11 cellular contexts compared by ENCODE assay signal in genomic region chrX:71702853-71703252, GRCh38. TPM values are rescaled to one million over a fixed set of nuclear protein-coding genes. Genes with fewer than 3 reads are reported as not detected.
A peak's percentile ranks its signal among the peaks of the same experiment; 100 is the strongest.
DNase-seq lines count a peak whose midpoint lies in the region; ATAC-seq and TF ChIP-seq lines count a peak whose summit lies in the region.
"Not testable (repeated sequence)": the region's sequence is repeated elsewhere in the genome, so short reads cannot be mapped to it uniquely, and the experiment has no call there.
"Had no signal": no experiment of that assay in that cellular context is flagged by ENCODE, and none has a peak within 500 bp of the region (broad histone marks: within the 10 kb centered on the region; RNA-seq: fewer than 3 reads in every experiment).

No MANE protein-coding gene starts in this region.

- H3K27me3 Mint-ChIP-seq in CD4-positive, alpha-beta T cell; activated CD4-positive, alpha-beta T cell treated with anti-CD3 and anti-CD28 coated beads for 36 hours: not testable (repeated sequence)

- ATAC-seq in CD4-positive, alpha-beta T cell (ENCODE audit: poor library complexity), result peak; percentile 34
- ATAC-seq in GM18868 (IDR thresholded peaks at IDR 0.05; ENCODE audit: unreplicated experiment), result peak; percentile 50
- ATAC-seq in GM21423 (IDR thresholded peaks at IDR 0.05; ENCODE audit: unreplicated experiment), result peak; percentile 55
- ATAC-seq in HG02642 (IDR thresholded peaks at IDR 0.05; ENCODE audit: poor library complexity, unreplicated experiment), result peak; percentile 61
- peak; percentile 57 for ATAC-seq in HG03432 (IDR thresholded peaks at IDR 0.05; ENCODE audit: unreplicated experiment)
- peak; percentile 39 for ATAC-seq in activated CD4-positive, alpha-beta T cell treated with anti-CD3 and anti-CD28 coated beads for 36 hours
- ATAC-seq in left lung, result peak; percentile 47
- peak; percentile 71 for ATAC-seq in upper lobe of right lung

- H3K36me3 Mint-ChIP-seq in CD4-positive, alpha-beta T cell (ENCODE audit: low read depth); activated CD4-positive, alpha-beta T cell treated with anti-CD3 and anti-CD28 coated beads for 36 hours (ENCODE audit: low read depth): not testable (repeated sequence)

- DNase-seq in CD4-positive, alpha-beta T cell; activated CD4-positive, alpha-beta T cell treated with anti-CD3 and anti-CD28 coated beads for 36 hours; left lung; upper lobe of right lung: not testable (repeated sequence)

- H3K27me3 ChIP-seq in CD4-positive, alpha-beta T cell (ENCODE audit: control insufficient read depth, insufficient read depth, low read length); left lung; upper lobe of right lung: not testable (repeated sequence)

- H3K36me3 ChIP-seq in left lung, upper lobe of right lung: not testable (repeated sequence)

- H3K27ac Mint-ChIP-seq in CD4-positive, alpha-beta T cell; activated CD4-positive, alpha-beta T cell treated with anti-CD3 and anti-CD28 coated beads for 36 hours: not testable (repeated sequence)

- H3K4me3 Mint-ChIP-seq in CD4-positive, alpha-beta T cell; activated CD4-positive, alpha-beta T cell treated with anti-CD3 and anti-CD28 coated beads for 36 hours: not testable (repeated sequence)

- intact Hi-C loops in CD4-positive, alpha-beta T cell (cut with DNase I, micrococcal nuclease); activated CD4-positive, alpha-beta T cell treated with anti-CD3 and anti-CD28 coated beads for 36 hours (cut with DNase I, micrococcal nuclease); left lung (cut with DNase I); upper lobe of right lung (cut with DNase I): not testable (repeated sequence)

- H3K4me1 Mint-ChIP-seq in CD4-positive, alpha-beta T cell (ENCODE audit: low read depth); activated CD4-positive, alpha-beta T cell treated with anti-CD3 and anti-CD28 coated beads for 36 hours: not testable (repeated sequence)

- not testable (repeated sequence) for H3K9me3 Mint-ChIP-seq in CD4-positive, alpha-beta T cell; activated CD4-positive, alpha-beta T cell treated with anti-CD3 and anti-CD28 coated beads for 36 hours (ENCODE audit: low read depth)

- POLR2A ChIA-PET in CD4-positive, alpha-beta T cell (lab: Charles Lee); activated CD4-positive, alpha-beta T cell treated with anti-CD3 and anti-CD28 coated beads for 36 hours (lab: Charles Lee): not testable (repeated sequence)

- H3K27ac ChIP-seq in CD4-positive, alpha-beta T cell (ENCODE audit: low read depth, low read length); left lung; upper lobe of right lung: not testable (repeated sequence)

- not testable (repeated sequence) for H3K4me1 ChIP-seq in left lung, upper lobe of right lung

- CTCF ChIA-PET in CD4-positive, alpha-beta T cell (lab: Charles Lee); activated CD4-positive, alpha-beta T cell treated with anti-CD3 and anti-CD28 coated beads for 36 hours (lab: Charles Lee): not testable (repeated sequence)

- H3K4me3 ChIP-seq in left lung, upper lobe of right lung: not testable (repeated sequence)

- not testable (repeated sequence) for H3K9me3 ChIP-seq in CD4-positive, alpha-beta T cell (ENCODE audit: control insufficient read depth, low read length); left lung; upper lobe of right lung

- TF ChIP-seq CTCF in CD4-positive, alpha-beta T cell (IDR thresholded peaks at IDR 0.05); left lung (IDR thresholded peaks at IDR 0.05); upper lobe of right lung (IDR thresholded peaks at IDR 0.05): not testable (repeated sequence)

RNA-seq across cellular contexts. Expression of gene CXorf49, which starts 15.2 kb away (rescaled TPM):
- not detected for total RNA-seq in CD4-positive, alpha-beta T cell
- total RNA-seq in activated CD4-positive, alpha-beta T cell treated with anti-CD3 and anti-CD28 coated beads for 36 hours, result not detected
- not detected for total RNA-seq in left lung
- total RNA-seq in upper lobe of right lung, result not detected
- total RNA-seq: H4, HFFc6, MCF 10A had no signal
